8 cellular contexts compared by ENCODE assay signal in the genomic region with DNA sequence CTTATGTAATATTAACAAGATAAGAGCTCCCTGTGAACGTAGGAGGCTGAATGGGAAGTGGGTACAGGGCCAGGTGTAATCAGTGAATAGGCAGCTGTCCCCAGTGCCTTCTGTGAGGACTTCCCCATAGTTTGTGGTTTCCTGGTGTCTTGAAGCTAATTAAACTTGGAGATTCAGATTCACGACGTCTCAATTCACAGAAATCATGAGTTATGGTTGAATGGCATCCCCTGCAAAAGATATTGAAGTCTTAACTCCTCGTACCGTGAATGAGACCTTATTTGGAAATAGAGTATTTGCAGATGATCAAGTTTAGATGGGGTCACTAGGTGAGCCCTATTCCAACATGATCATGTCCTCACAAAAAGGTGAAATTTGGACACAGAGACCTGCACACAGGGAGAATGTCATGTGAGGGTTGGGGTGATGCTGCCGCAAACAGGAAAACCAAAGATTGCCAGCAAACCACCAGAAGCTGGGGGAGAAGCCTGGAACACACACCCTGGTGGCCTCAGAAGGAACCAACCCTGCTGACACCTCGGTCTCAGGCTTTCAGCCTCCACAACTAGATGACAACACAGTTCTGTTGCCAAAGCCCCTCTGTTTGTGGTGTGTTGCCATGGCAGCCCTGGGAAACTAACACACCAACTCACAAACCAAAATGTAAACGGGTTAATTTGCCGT. TPM values are rescaled to one million over a fixed set of nuclear protein-coding genes. Genes with fewer than 3 reads are reported as not detected.
DNase-seq lines count a peak whose midpoint lies in the region; ATAC-seq and TF ChIP-seq lines count a peak whose summit lies in the region.

No MANE protein-coding gene starts in this region.

- POLR2A ChIA-PET in CD8-positive, alpha-beta T cell (lab: Charles Lee), result interaction anchor here (0.9 to 3.0 kb wide), 19 partner anchors 11 to 346 kb away, joined by 3 to 22 read pairs (median 4); a partner anchor contains a TSS

- H3K4me3 ChIP-seq in CD8-positive, alpha-beta T cell (ENCODE audit: low read depth, low read length), result peak overlapping the region; percentile 12

- H3K27ac ChIP-seq in CD8-positive, alpha-beta T cell (ENCODE audit: low read depth, low read length), result peak overlapping the region; percentile 78

- H3K27me3 Mint-ChIP-seq in CD8-positive, alpha-beta T cell (ENCODE audit: low read depth), result no peaks in the 10 kb centered on the region

- peak; percentile 70 for TF ChIP-seq CTCF in CD8-positive, alpha-beta T cell (IDR thresholded peaks at IDR 0.05)

- no peaks in the 10 kb centered on the region for H3K9me3 ChIP-seq in CD8-positive, alpha-beta T cell (ENCODE audit: low read length)

- CTCF ChIA-PET in CD8-positive, alpha-beta T cell (lab: Charles Lee), result interaction anchor here (0.6 to 2.7 kb wide), 34 partner anchors 9 to 506 kb away, joined by 3 to 23 read pairs (median 4); no protein-coding TSS in a partner anchor

- DNase-seq in CD8-positive, alpha-beta T cell, result peak; percentile 70 to 92 (median 84)
- DNase-seq in NK-92 (lab: John Stamatoyannopoulos, UW; ENCODE audit: unreplicated experiment) (peak; percentile 60), lung microvascular endothelial cell (ENCODE audit: low read depth in 2 of 2) (peak; percentile 26 to 34), head of caudate nucleus (no peak)
- DNase-seq in activated T-helper 1 cell treated with anti-CD3 and anti-CD28 coated beads, Interleukin-2, amount 50 U/mL, for 16 hours (ENCODE audit: low read depth in 1 of 2, low spot score in 1 of 2), result peak; percentile 56 to 65

- peaks cover 22% of the 10 kb centered on the region for H3K36me3 Mint-ChIP-seq in CD8-positive, alpha-beta T cell

- peak; percentile 76 for ATAC-seq in CD8-positive, alpha-beta T cell
- ATAC-seq in GM21515 (IDR thresholded peaks at IDR 0.05; ENCODE audit: unreplicated experiment) (peak; percentile 65), GM18520 (IDR thresholded peaks at IDR 0.05; ENCODE audit: unreplicated experiment) (no peak), GM18517 (IDR thresholded peaks at IDR 0.05; ENCODE audit: unreplicated experiment) (no peak)

- no peaks in the 10 kb centered on the region for H3K9me3 Mint-ChIP-seq in CD8-positive, alpha-beta T cell

- intact Hi-C loops in CD8-positive, alpha-beta T cell (cut with DNase I, micrococcal nuclease), result loop anchor here (1.0 to 2.0 kb wide), 5 partner anchors 13 to 57 kb away; no protein-coding TSS in a partner anchor
- intact Hi-C loops in head of caudate nucleus (cut with DNase I), result no loop called here

- H3K4me3 Mint-ChIP-seq in CD8-positive, alpha-beta T cell, result peak overlapping the region; percentile 64

- H3K4me1 Mint-ChIP-seq in CD8-positive, alpha-beta T cell (ENCODE audit: low read depth), result peaks cover 84% of the 10 kb centered on the region

- no peaks in the 10 kb centered on the region for H3K27me3 ChIP-seq in CD8-positive, alpha-beta T cell (ENCODE audit: insufficient read depth, low read length)

- no peaks in the 10 kb centered on the region for H3K36me3 ChIP-seq in CD8-positive, alpha-beta T cell (ENCODE audit: insufficient read depth, low read length)

- H3K4me1 ChIP-seq in CD8-positive, alpha-beta T cell (ENCODE audit: insufficient read depth, low read length), result peaks cover 62% of the 10 kb centered on the region

- peak overlapping the region; percentile 98 for H3K27ac Mint-ChIP-seq in CD8-positive, alpha-beta T cell

RNA-seq across cellular contexts. Expression of a gene that starts 13.2 kb away (rescaled TPM):
- 100 to 1,000 TPM; 484 to 496 TPM for total RNA-seq in CD8-positive, alpha-beta T cell
- total RNA-seq in lung microvascular endothelial cell, result 2.2 and 3.8 TPM in 2 replicates

Comparison
In these comparisons a context has a peak if more than half of its experiments do, and no peak if none do; other contexts are left out.
1. ATAC-seq: peak in CD8-positive, alpha-beta T cell (single experiment) and GM21515 (single experiment); none in GM18520 (single experiment) and GM18517 (single experiment).
2. DNase-seq: peak in CD8-positive, alpha-beta T cell (7 of 7), NK-92 (single experiment), activated T-helper 1 cell treated with anti-CD3 and anti-CD28 coated beads, Interleukin-2, amount 50 U/mL, for 16 hours (2 of 2) and lung microvascular endothelial cell (2 of 2); none in head of caudate nucleus (0 of 42).
3. RNA of a gene that starts 13.2 kb away (total RNA-seq): 484 to 496 TPM in CD8-positive, alpha-beta T cell; 2.2 to 3.8 TPM in lung microvascular endothelial cell; every median in the first group is over 100 times any median in the second.